Comparison of ENCODE assay signal across 1 cellular context in the genomic region with DNA sequence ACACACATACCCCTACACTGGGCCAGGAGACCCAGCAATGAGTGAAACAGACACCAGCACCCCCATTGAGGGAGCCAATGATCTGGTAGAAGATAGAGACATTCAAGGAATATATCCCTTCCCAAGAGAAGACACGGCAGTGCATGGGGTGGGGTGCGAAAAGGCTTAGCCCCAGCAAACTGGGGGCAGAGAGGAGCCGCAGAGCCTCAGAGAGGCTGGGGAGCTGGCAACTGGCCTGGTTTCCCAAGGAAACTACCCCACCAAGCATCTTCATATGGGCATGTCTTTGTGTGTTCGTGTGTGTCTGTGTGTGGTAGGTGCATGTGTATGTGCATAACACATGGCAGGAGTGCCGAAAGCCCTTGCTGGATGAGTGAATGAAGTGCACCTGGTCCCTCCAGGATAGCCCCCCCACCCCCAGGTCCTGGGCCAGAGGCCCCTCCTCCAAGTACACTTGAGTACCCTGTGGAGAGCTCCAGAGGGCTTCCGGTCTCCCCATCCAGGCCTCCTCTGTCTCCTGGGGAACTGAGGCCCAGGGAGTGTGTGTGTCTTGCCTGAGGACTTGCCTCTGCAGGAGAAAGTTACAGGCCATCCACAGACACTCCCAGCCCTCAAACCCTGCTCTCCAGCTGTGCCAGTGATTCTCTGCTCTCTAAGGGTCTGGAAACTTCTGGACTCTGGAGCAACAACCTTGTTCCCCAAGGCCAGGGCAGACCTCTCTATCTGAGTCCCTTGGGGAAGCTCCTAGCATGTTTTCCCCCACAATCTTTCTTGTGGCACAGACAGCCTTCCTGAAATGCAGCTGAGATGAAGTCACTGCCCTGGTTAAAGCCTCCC.
TF ChIP-seq lines count a peak whose summit lies in the region.

No MANE protein-coding gene starts in this region.

TF ChIP-seq in HEK293, 187 proteins besides CTCF, POLR2A, EP300 and RAD21 (continued from another document):
- TF ChIP-seq, protein P1, sequence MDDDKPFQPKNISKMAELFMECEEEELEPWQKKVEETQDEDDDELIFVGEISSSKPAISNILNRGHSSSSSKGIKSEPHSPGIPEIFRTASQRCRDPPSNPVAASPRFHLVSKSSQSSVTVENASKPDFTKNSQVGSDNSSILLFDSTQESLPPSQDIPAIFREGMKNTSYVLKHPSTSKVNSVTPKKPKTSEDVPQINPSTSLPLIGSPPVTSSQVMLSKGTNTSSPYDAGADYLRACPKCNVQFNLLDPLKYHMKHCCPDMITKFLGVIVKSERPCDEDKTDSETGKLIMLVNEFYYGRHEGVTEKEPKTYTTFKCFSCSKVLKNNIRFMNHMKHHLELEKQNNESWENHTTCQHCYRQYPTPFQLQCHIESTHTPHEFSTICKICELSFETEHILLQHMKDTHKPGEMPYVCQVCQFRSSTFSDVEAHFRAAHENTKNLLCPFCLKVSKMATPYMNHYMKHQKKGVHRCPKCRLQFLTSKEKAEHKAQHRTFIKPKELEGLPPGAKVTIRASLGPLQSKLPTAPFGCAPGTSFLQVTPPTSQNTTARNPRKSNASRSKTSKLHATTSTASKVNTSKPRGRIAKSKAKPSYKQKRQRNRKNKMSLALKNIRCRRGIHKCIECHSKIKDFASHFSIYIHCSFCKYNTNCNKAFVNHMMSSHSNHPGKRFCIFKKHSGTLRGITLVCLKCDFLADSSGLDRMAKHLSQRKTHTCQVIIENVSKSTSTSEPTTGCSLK (tag by site-specific recombination; IDR thresholded peaks at IDR 0.05) = no peak
- no peak for TF ChIP-seq ZNF175 (tag by site-specific recombination; IDR thresholded peaks at IDR 0.05)
- TF ChIP-seq ZNF624 (tag by site-specific recombination; IDR thresholded peaks at IDR 0.05) = no peak
- TF ChIP-seq ZNF654 (tag by site-specific recombination; IDR thresholded peaks at IDR 0.05; ENCODE audit: low read depth) = no peak
- no peak for TF ChIP-seq ZNF521 (tag by site-specific recombination; IDR thresholded peaks at IDR 0.05)
- no peak for TF ChIP-seq ZNF830 (tag by site-specific recombination; IDR thresholded peaks at IDR 0.05; ENCODE audit: low read depth)
- TF ChIP-seq ZFP3 (tag by site-specific recombination; IDR thresholded peaks at IDR 0.05; ENCODE audit: low read depth) = no peak
